13 cellular contexts compared by ENCODE assay signal in the genomic region with DNA sequence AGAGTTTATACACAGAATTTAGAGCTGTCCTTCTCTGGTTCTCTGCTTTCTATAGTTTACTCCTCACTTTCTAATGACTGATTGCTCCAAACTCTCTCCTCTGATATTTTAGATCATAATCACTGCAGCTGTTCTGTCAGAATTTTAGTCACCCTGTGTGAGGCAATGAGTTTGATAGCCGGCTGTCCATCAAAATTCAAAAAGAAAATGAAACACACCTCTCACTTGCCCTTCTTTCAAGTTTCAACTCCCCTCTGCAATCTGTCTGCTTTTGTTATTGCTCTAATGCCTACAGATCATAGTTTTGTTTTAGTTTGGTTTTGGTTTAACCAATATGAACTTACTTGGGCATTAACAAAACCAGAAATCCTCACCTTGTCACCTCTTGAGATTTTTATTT. TPM values are rescaled to one million over a fixed set of nuclear protein-coding genes. Genes with fewer than 3 reads are reported as not detected.
DNase-seq lines count a peak whose midpoint lies in the region; ATAC-seq and TF ChIP-seq lines count a peak whose summit lies in the region.
"Had no signal": no experiment of that assay in that cellular context is flagged by ENCODE, and none has a peak within 500 bp of the region (broad histone marks: within the 10 kb centered on the region; RNA-seq: fewer than 3 reads in every experiment).

No MANE protein-coding gene starts in this region.

- no peaks in the 10 kb centered on the region for H3K36me3 Mint-ChIP-seq in glutamatergic neuron (ENCODE audit: unreplicated experiment)

- no peak for TF ChIP-seq EP300 in ovary (IDR thresholded peaks at IDR 0.05)

- H3K4me1 Mint-ChIP-seq in glutamatergic neuron (ENCODE audit: low read depth, unreplicated experiment): peaks cover 5% of the 10 kb centered on the region
- H3K4me1 Mint-ChIP-seq: activated naive CD8-positive, alpha-beta T cell treated with anti-CD3 and anti-CD28 coated beads, Interleukin-2, amount 50 U/mL, for 24 hours had no signal

- intact Hi-C loops in ovary (cut with DNase I) (loop anchor here in 1 of 4 donors (10.0 kb wide), 1 partner anchor 1597 kb away; no protein-coding TSS in a partner anchor), posterior cingulate gyrus (cut with DNase I) (loop anchor here (10.0 kb wide), 1 partner anchor 83 kb away; no protein-coding TSS in a partner anchor)

- H3K27me3 Mint-ChIP-seq in glutamatergic neuron (ENCODE audit: unreplicated experiment): peaks cover 3% of the 10 kb centered on the region

- H3K4me1 ChIP-seq in RWPE2 (ENCODE audit: insufficient read depth, poor library complexity, severe bottlenecking) (peaks cover 23% of the 10 kb centered on the region), ovary (ENCODE audit: insufficient read depth) (no peaks in the 10 kb centered on the region)

- H3K27ac ChIP-seq in RWPE2 (ENCODE audit: poor library complexity, severe bottlenecking): peak overlapping the region; percentile 9
- H3K27ac ChIP-seq in ovary: no peak overlapping the region
- H3K27ac ChIP-seq: tibial nerve had no signal

- H3K4me3 Mint-ChIP-seq in glutamatergic neuron (ENCODE audit: unreplicated experiment): no peak overlapping the region
- H3K4me3 Mint-ChIP-seq: activated naive CD8-positive, alpha-beta T cell treated with anti-CD3 and anti-CD28 coated beads, Interleukin-2, amount 50 U/mL, for 24 hours had no signal

- H3K36me3 ChIP-seq in RWPE2 (ENCODE audit: low read depth): no peaks in the 10 kb centered on the region
- no peaks in the 10 kb centered on the region for H3K36me3 ChIP-seq in ovary
- H3K36me3 ChIP-seq: tibial nerve had no signal

- no peaks in the 10 kb centered on the region for H3K27me3 ChIP-seq in RWPE2 (ENCODE audit: insufficient read depth, poor library complexity, severe bottlenecking)
- no peaks in the 10 kb centered on the region for H3K27me3 ChIP-seq in ovary
- H3K27me3 ChIP-seq: tibial nerve had no signal

- ATAC-seq in GM18907 (IDR thresholded peaks at IDR 0.05; ENCODE audit: unreplicated experiment) (peak; percentile 81), GM21423 (IDR thresholded peaks at IDR 0.05; ENCODE audit: unreplicated experiment) (peak; percentile 72), HG03045 (IDR thresholded peaks at IDR 0.05; ENCODE audit: unreplicated experiment) (peak; percentile 61), RWPE2 (ENCODE audit: low read depth) (no peak)
- ATAC-seq: activated naive CD8-positive, alpha-beta T cell treated with anti-CD3 and anti-CD28 coated beads, Interleukin-2, amount 50 U/mL, for 24 hours had no signal

- TF ChIP-seq POLR2A in ovary (IDR thresholded peaks at IDR 0.05): no peak

- H3K4me3 ChIP-seq in RWPE2 (ENCODE audit: severe bottlenecking) (no peak overlapping the region), ovary (no peak overlapping the region)
- H3K4me3 ChIP-seq: tibial nerve had no signal

- no peak overlapping the region for H3K27ac Mint-ChIP-seq in glutamatergic neuron (ENCODE audit: unreplicated experiment)
- H3K27ac Mint-ChIP-seq: activated naive CD8-positive, alpha-beta T cell treated with anti-CD3 and anti-CD28 coated beads, Interleukin-2, amount 50 U/mL, for 24 hours had no signal

- 85 to 92% (median 88%) methylated on average over 1 of the region's 1 CpG for WGBS in ovary, 3 donors

- no peak for DNase-seq in RWPE2 (ENCODE audit: low spot score)
- DNase-seq in ovary: no peak
- no peak for DNase-seq in NCI-H1417 (lab: John Stamatoyannopoulos, UW)
- no peak for DNase-seq in posterior cingulate gyrus
- DNase-seq in glutamatergic neuron: no peak
- DNase-seq: activated naive CD8-positive, alpha-beta T cell treated with anti-CD3 and anti-CD28 coated beads, Interleukin-2, amount 50 U/mL, for 24 hours; mesenchymal stem cell; MV-4-11; NCI-H446 had no signal

- TF ChIP-seq CTCF in RWPE2 (IDR thresholded peaks at IDR 0.05; ENCODE audit: poor library complexity, severe bottlenecking): no peak
- TF ChIP-seq CTCF in ovary (IDR thresholded peaks at IDR 0.05): no peak
- TF ChIP-seq CTCF in glutamatergic neuron (IDR thresholded peaks at IDR 0.05; ENCODE audit: partially characterized antibody, unreplicated experiment): no peak

- H3K9me3 Mint-ChIP-seq in glutamatergic neuron (ENCODE audit: unreplicated experiment): peaks cover 2% of the 10 kb centered on the region
- H3K9me3 Mint-ChIP-seq: activated naive CD8-positive, alpha-beta T cell treated with anti-CD3 and anti-CD28 coated beads, Interleukin-2, amount 50 U/mL, for 24 hours had no signal

- no peaks in the 10 kb centered on the region for H3K9me3 ChIP-seq in RWPE2 (ENCODE audit: severe bottlenecking)
- no peaks in the 10 kb centered on the region for H3K9me3 ChIP-seq in ovary

RNA-seq across cellular contexts. Expression of gene ABLIM3, which starts 23.3 kb away (rescaled TPM):
- total RNA-seq in ovary (1 to 10 TPM; 1.7 to 9.3 (median 6.2) TPM), glutamatergic neuron (ENCODE audit: unreplicated experiment) (19.0 TPM)
- 10 to 100 TPM in 1 of 2 donors, 1 to 10 TPM in 1; 1.9 to 26.4 TPM for polyA plus RNA-seq in ovary

RNA-seq across cellular contexts. Expression of gene SH3TC2, which starts 55.1 kb away (rescaled TPM):
- total RNA-seq in ovary (under 1 TPM; 0.18 to 0.80 (median 0.59) TPM), glutamatergic neuron (ENCODE audit: unreplicated experiment) (0.25 TPM)
- under 1 TPM; 0.21 to 0.78 TPM for polyA plus RNA-seq in ovary
